In genomic region chr18:24600076-24600654, GRCh38 we compare ENCODE assay signal across 8 cellular contexts.
DNase-seq lines count a peak whose midpoint lies in the region; ATAC-seq, FAIRE-seq and TF ChIP-seq lines count a peak whose summit lies in the region.

No MANE protein-coding gene starts in this region.

- TF ChIP-seq CTCF in esophagus squamous epithelium (IDR thresholded peaks at IDR 0.05) = peak in 5 of 6 experiments; percentile 44 to 60 (median 45)
- peak in 2 of 4 donors; percentile 25 to 42 for TF ChIP-seq CTCF in pancreas (IDR thresholded peaks at IDR 0.05)

- H3K27me3 ChIP-seq in Karpas-422 (ENCODE audit: low read length) = no peaks in the 10 kb centered on the region
- H3K27me3 ChIP-seq in esophagus squamous epithelium = peaks cover 0 to 28% (median 0%) of the 10 kb centered on the region in 4 donors
- H3K27me3 ChIP-seq in pancreas = peaks cover 0 to 3% (median 0%) of the 10 kb centered on the region in 4 donors

- H3K4me2 ChIP-seq in Karpas-422 (ENCODE audit: low read depth, low read length, poor library complexity, severe bottlenecking) = no peak overlapping the region

- DNase-seq in G401 (ENCODE audit: low spot score) = peak; percentile 92
- peak; percentile 74 for DNase-seq in Karpas-422
- peak; percentile 73 for DNase-seq in RKO (ENCODE audit: low spot score)
- DNase-seq in esophagus squamous epithelium (lab: John Stamatoyannopoulos, UW) = no peak
- DNase-seq in pancreas = peak in 1 of 6 donors; percentile 12
- DNase-seq in stimulated activated CD4-positive, alpha-beta T cell treated with anti-CD3 and anti-CD28 coated beads, Interleukin-4, amount 100 ng/mL, for 24 hours = no peak
- no peak for DNase-seq in activated T-cell treated with anti-CD3 and anti-CD28 coated beads, Interleukin-2, amount 50 U/mL, for 1 hour

- no peaks in the 10 kb centered on the region for H3K36me3 ChIP-seq in Karpas-422 (ENCODE audit: insufficient read depth, low read length)
- H3K36me3 ChIP-seq in esophagus squamous epithelium = no peaks in the 10 kb centered on the region
- H3K36me3 ChIP-seq in pancreas = no peaks in the 10 kb centered on the region

- no peaks in the 10 kb centered on the region for H3K4me1 ChIP-seq in Karpas-422 (ENCODE audit: low read length)
- H3K4me1 ChIP-seq in esophagus squamous epithelium = no peaks in the 10 kb centered on the region
- H3K4me1 ChIP-seq in pancreas = no peaks in the 10 kb centered on the region

- intact Hi-C loops in esophagus squamous epithelium (cut with DNase I) = no loop called here
- intact Hi-C loops in pancreas (cut with DNase I) = loop anchor here in 1 of 3 donors (10.0 kb wide), 1 partner anchor 135 kb away; no protein-coding TSS in a partner anchor

- no peaks in the 10 kb centered on the region for H3K9me2 ChIP-seq in Karpas-422 (replicated peaks; ENCODE audit: insufficient read depth, low read length)

- no peaks in the 10 kb centered on the region for H3K79me2 ChIP-seq in Karpas-422 (ENCODE audit: low read length)

- no peaks in the 10 kb centered on the region for H3K9me3 ChIP-seq in Karpas-422 (ENCODE audit: low read length)
- H3K9me3 ChIP-seq in esophagus squamous epithelium = no peaks in the 10 kb centered on the region
- no peaks in the 10 kb centered on the region for H3K9me3 ChIP-seq in pancreas

- no peaks in the 10 kb centered on the region for H4K20me1 ChIP-seq in Karpas-422 (ENCODE audit: insufficient read depth, low read depth, low read length)

- in situ Hi-C loops in G401 (cut with HindIII; ENCODE audit: low sequenced_read_pairs) = no loop called here

- TF ChIP-seq POLR2A in esophagus squamous epithelium (IDR thresholded peaks at IDR 0.05) = no peak

- peak; percentile 81 for FAIRE-seq in pancreas (lab: Jason Lieb, UNC)

- peak in 3 of 4 donors; percentile 48 to 52 (median 50) for ATAC-seq in pancreas
- ATAC-seq in GM18519 (IDR thresholded peaks at IDR 0.05; ENCODE audit: low FRiP score, unreplicated experiment) = no peak

- no peak overlapping the region for H2AFZ ChIP-seq in Karpas-422 (ENCODE audit: low read length)

- no peak overlapping the region for H3K27ac ChIP-seq in Karpas-422 (ENCODE audit: low read length)
- no peak overlapping the region for H3K27ac ChIP-seq in esophagus squamous epithelium
- H3K27ac ChIP-seq in pancreas = no peak overlapping the region

- no peak overlapping the region for H3K9ac ChIP-seq in Karpas-422 (ENCODE audit: low read length)

- H3K4me3 ChIP-seq in Karpas-422 (ENCODE audit: low read length) (no peak overlapping the region), esophagus squamous epithelium (no peak overlapping the region), pancreas (no peak overlapping the region)

- 21 to 24% methylated on average over 6 of the region's 6 CpGs for WGBS in esophagus squamous epithelium, 2 donors
- 18 to 22% methylated on average over 6 of the region's 6 CpGs for WGBS in pancreas, 2 donors

Comparison
In these comparisons a context has a peak if more than half of its experiments do, and no peak if none do; other contexts are left out.
1. DNase-seq: peak in G401 (single experiment), Karpas-422 (single experiment) and RKO (single experiment); none in esophagus squamous epithelium (single experiment), stimulated activated CD4-positive, alpha-beta T cell treated with anti-CD3 and anti-CD28 coated beads, Interleukin-4, amount 100 ng/mL, for 24 hours (single experiment) and activated T-cell treated with anti-CD3 and anti-CD28 coated beads, Interleukin-2, amount 50 U/mL, for 1 hour (single experiment).